1 cellular context compared by ENCODE assay signal in the genomic region with DNA sequence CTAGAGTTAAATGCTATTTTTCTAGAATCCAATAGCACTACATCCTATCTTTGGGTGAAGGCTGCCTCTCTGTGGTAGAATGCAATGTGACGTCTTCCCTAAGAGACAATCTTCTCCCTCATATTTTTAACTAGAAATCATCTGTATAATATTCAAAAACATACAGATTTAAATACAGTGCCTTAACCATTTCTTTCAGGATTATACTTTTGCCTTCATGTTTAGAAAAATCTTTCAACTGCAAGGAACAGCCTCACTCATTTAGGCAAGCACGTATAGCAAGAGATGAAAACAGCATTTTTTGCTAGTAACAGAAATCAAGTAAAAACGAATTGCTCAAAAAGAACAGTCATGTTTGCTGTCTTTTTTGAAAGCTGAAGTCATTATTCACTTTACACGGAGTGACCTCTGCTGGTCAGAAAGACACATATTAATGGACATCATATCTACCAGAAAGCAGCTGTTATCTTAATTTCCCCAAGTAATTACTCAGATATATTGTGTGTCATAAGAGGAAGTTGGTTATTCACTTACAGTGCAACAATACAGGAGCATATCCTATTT.
TF ChIP-seq lines count a peak whose summit lies in the region.

No MANE protein-coding gene starts in this region.

TF ChIP-seq in neural cell, 6 proteins besides CTCF, POLR2A, EP300 and RAD21 (continued from another document):
- TF ChIP-seq, protein P1, sequence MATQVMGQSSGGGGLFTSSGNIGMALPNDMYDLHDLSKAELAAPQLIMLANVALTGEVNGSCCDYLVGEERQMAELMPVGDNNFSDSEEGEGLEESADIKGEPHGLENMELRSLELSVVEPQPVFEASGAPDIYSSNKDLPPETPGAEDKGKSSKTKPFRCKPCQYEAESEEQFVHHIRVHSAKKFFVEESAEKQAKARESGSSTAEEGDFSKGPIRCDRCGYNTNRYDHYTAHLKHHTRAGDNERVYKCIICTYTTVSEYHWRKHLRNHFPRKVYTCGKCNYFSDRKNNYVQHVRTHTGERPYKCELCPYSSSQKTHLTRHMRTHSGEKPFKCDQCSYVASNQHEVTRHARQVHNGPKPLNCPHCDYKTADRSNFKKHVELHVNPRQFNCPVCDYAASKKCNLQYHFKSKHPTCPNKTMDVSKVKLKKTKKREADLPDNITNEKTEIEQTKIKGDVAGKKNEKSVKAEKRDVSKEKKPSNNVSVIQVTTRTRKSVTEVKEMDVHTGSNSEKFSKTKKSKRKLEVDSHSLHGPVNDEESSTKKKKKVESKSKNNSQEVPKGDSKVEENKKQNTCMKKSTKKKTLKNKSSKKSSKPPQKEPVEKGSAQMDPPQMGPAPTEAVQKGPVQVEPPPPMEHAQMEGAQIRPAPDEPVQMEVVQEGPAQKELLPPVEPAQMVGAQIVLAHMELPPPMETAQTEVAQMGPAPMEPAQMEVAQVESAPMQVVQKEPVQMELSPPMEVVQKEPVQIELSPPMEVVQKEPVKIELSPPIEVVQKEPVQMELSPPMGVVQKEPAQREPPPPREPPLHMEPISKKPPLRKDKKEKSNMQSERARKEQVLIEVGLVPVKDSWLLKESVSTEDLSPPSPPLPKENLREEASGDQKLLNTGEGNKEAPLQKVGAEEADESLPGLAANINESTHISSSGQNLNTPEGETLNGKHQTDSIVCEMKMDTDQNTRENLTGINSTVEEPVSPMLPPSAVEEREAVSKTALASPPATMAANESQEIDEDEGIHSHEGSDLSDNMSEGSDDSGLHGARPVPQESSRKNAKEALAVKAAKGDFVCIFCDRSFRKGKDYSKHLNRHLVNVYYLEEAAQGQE (IDR thresholded peaks at IDR 0.05; ENCODE audit: borderline replicate concordance), result no peak
TF ChIP-seq in neural cell: peak in this region for 1.
